Comparison of ENCODE assay signal across 8 cellular contexts in genomic region chr5:112551437-112552018, GRCh38.
A peak's percentile ranks its signal among the peaks of the same experiment; 100 is the strongest.
DNase-seq lines count a peak whose midpoint lies in the region; ATAC-seq and TF ChIP-seq lines count a peak whose summit lies in the region.

No MANE protein-coding gene starts in this region.

- H3K9ac ChIP-seq in OCI-LY1 (ENCODE audit: low read length) = no peak overlapping the region

- H3K4me2 ChIP-seq in OCI-LY1 (ENCODE audit: low read length) = no peak overlapping the region

- H3K4me3 ChIP-seq in OCI-LY1 (ENCODE audit: low read depth, low read length, poor library complexity, severe bottlenecking) = no peak overlapping the region
- H3K4me3 ChIP-seq in astrocyte of the spinal cord (ENCODE audit: low read depth, low read length) = no peak overlapping the region

- DNase-seq in Daoy (ENCODE audit: low read depth) = peak; percentile 60
- peak; percentile 47 for DNase-seq in HPDE6-E6E7 (ENCODE audit: extremely low spot score)
- peak; percentile 74 for DNase-seq in astrocyte of the spinal cord (ENCODE audit: low read depth, low spot score)
- peak; percentile 32 to 84 for DNase-seq in hippocampal formation (lab: John Stamatoyannopoulos, UW)
- DNase-seq in stimulated activated CD4-positive, alpha-beta T cell treated with anti-CD3 and anti-CD28 coated beads, TNF-alpha, amount 100 ng/mL, for 24 hours (ENCODE audit: low read depth in 3 of 3) = peak in 2 of 3 experiments; percentile 1 to 20

- peak; percentile 85 for TF ChIP-seq CTCF in 22Rv1 (IDR thresholded peaks at IDR 0.05)
- peak; percentile 78 for TF ChIP-seq CTCF in OCI-LY1 (IDR thresholded peaks at IDR 0.05; ENCODE audit: low read length)
- peak; percentile 68 for TF ChIP-seq CTCF in astrocyte of the spinal cord (IDR thresholded peaks at IDR 0.05; ENCODE audit: low read depth, low read length)

- H3K79me2 ChIP-seq in OCI-LY1 (ENCODE audit: insufficient read depth, low read length) = no peaks in the 10 kb centered on the region

- no peak overlapping the region for H2AFZ ChIP-seq in OCI-LY1 (ENCODE audit: low read length)

- H4K20me1 ChIP-seq in OCI-LY1 (ENCODE audit: insufficient read depth, low read length) = no peaks in the 10 kb centered on the region

- H3K36me3 ChIP-seq in OCI-LY1 (ENCODE audit: insufficient read depth, low read length) = no peaks in the 10 kb centered on the region

- no peaks in the 10 kb centered on the region for H3K27me3 ChIP-seq in OCI-LY1 (ENCODE audit: insufficient read depth, low read length)

- H3F3A ChIP-seq in OCI-LY1 (ENCODE audit: insufficient read depth, low read length) = no peaks in the 10 kb centered on the region

- H3K4me1 ChIP-seq in OCI-LY1 (ENCODE audit: insufficient read depth, low read length, severe bottlenecking) = no peaks in the 10 kb centered on the region

- in situ Hi-C loops in astrocyte of the spinal cord (cut with HindIII; ENCODE audit: low sequenced_read_pairs) = no loop called here

- no peaks in the 10 kb centered on the region for H3K9me2 ChIP-seq in OCI-LY1 (ENCODE audit: low read depth, low read length)

- H3K9me3 ChIP-seq in OCI-LY1 (ENCODE audit: low read length) = no peaks in the 10 kb centered on the region

- ATAC-seq in HG02870 (IDR thresholded peaks at IDR 0.05; ENCODE audit: unreplicated experiment) = no peak

- H3K27ac ChIP-seq in 22Rv1 (no peak overlapping the region), OCI-LY1 (ENCODE audit: low read depth, low read length, poor library complexity, severe bottlenecking) (no peak overlapping the region)

Comparison
In these comparisons a context has a peak if more than half of its experiments do, and no peak if none do; other contexts are left out.
1. DNase-seq: peak in every context shown above with its lines; median percentile 74 in astrocyte of the spinal cord; 60 in Daoy; 58 in hippocampal formation; 47 in HPDE6-E6E7; 10 in stimulated activated CD4-positive, alpha-beta T cell treated with anti-CD3 and anti-CD28 coated beads, TNF-alpha, amount 100 ng/mL, for 24 hours.